8 cellular contexts compared by ENCODE assay signal in the genomic region with DNA sequence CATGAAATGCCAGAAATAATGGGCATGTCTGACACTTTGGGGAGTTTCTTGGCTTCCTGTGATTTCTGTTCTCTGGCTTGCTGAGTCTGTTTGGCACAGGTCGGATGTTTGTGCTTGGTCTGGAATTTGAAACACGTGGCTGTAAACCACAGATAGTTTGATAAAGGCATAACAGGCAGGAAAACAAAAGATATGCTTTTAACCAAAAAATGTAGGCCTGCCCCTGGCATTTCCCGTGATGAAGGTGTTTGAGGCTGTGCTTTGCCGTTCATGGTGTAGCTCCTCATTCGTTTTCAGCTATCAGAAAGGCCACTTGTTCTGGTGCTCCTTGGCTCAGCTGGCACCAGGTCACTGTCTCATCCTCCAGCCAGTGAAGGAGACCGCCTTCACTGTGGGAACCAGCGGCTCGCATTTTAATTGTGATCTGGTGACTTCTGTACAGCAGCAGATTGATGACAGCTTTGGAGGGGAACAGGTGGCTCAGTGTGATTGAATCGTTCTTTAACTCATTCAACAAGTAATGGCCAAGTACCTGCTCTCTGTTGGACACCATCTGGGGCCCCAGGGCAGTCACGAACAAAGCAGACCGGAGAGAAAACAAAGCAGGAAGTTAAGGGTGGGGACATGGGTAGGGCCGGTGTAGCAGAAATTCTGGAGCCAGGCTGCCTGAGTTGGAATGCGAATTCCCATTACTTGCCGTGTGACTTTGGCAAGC.
A peak's percentile ranks its signal among the peaks of the same experiment; 100 is the strongest.
DNase-seq lines count a peak whose midpoint lies in the region.

No MANE protein-coding gene starts in this region.

- H3K4me3 ChIP-seq in SJCRH30, result peak overlapping the region; percentile 19

- no peaks in the 10 kb centered on the region for H3K27me3 Mint-ChIP-seq in activated CD4-positive, alpha-beta T cell treated with anti-CD3 and anti-CD28 coated beads, Interleukin-2, amount 10 ng/mL, durations not matched to agents 7 days and 5 days
- no peaks in the 10 kb centered on the region for H3K27me3 Mint-ChIP-seq in dendritic cell treated with granulocyte-macrophage colony-stimulating factor and Interleukin-4, amounts not matched to agents 40 ng/mL and 50 ng/mL, for 4 days

- peaks cover 24% of the 10 kb centered on the region for H3K9me3 Mint-ChIP-seq in activated CD4-positive, alpha-beta T cell treated with anti-CD3 and anti-CD28 coated beads, Interleukin-2, amount 10 ng/mL, durations not matched to agents 7 days and 5 days
- H3K9me3 Mint-ChIP-seq in dendritic cell treated with granulocyte-macrophage colony-stimulating factor and Interleukin-4, amounts not matched to agents 40 ng/mL and 50 ng/mL, for 4 days, result peaks cover 30% of the 10 kb centered on the region

- H3K36me3 Mint-ChIP-seq in activated CD4-positive, alpha-beta T cell treated with anti-CD3 and anti-CD28 coated beads, Interleukin-2, amount 10 ng/mL, durations not matched to agents 7 days and 5 days (ENCODE audit: low read depth), result peaks cover 48% of the 10 kb centered on the region
- peaks cover 23% of the 10 kb centered on the region for H3K36me3 Mint-ChIP-seq in dendritic cell treated with granulocyte-macrophage colony-stimulating factor and Interleukin-4, amounts not matched to agents 40 ng/mL and 50 ng/mL, for 4 days (ENCODE audit: low read depth)

- H3K27ac Mint-ChIP-seq in activated CD4-positive, alpha-beta T cell treated with anti-CD3 and anti-CD28 coated beads, Interleukin-2, amount 10 ng/mL, durations not matched to agents 7 days and 5 days, result peak overlapping the region; percentile 92
- peak overlapping the region; percentile 91 for H3K27ac Mint-ChIP-seq in dendritic cell treated with granulocyte-macrophage colony-stimulating factor and Interleukin-4, amounts not matched to agents 40 ng/mL and 50 ng/mL, for 4 days

- H3K27me3 ChIP-seq in SJCRH30, result no peaks in the 10 kb centered on the region

- peaks cover 31% of the 10 kb centered on the region for H3K4me1 ChIP-seq in SJCRH30

- H3K4me3 Mint-ChIP-seq in activated CD4-positive, alpha-beta T cell treated with anti-CD3 and anti-CD28 coated beads, Interleukin-2, amount 10 ng/mL, durations not matched to agents 7 days and 5 days, result peak overlapping the region; percentile 53
- H3K4me3 Mint-ChIP-seq in dendritic cell treated with granulocyte-macrophage colony-stimulating factor and Interleukin-4, amounts not matched to agents 40 ng/mL and 50 ng/mL, for 4 days, result peak overlapping the region; percentile 46

- no peaks in the 10 kb centered on the region for H3K36me3 ChIP-seq in SJCRH30

- peak overlapping the region; percentile 59 for H3K27ac ChIP-seq in SJCRH30

- POLR2A ChIA-PET in activated CD4-positive, alpha-beta T cell treated with anti-CD3 and anti-CD28 coated beads, Interleukin-2, amount 10 ng/mL, durations not matched to agents 7 days and 5 days (lab: Charles Lee), result no interaction called here

- H3K9me3 ChIP-seq in SJCRH30 (replicated peaks), result peaks cover 6% of the 10 kb centered on the region

- CTCF ChIA-PET in activated CD4-positive, alpha-beta T cell treated with anti-CD3 and anti-CD28 coated beads, Interleukin-2, amount 10 ng/mL, durations not matched to agents 7 days and 5 days (lab: Charles Lee), result interaction anchor here (1.0 kb wide), 1 partner anchor 15 kb away, joined by 3 read pairs; no protein-coding TSS in a partner anchor

- DNase-seq in activated CD4-positive, alpha-beta T cell treated with anti-CD3 and anti-CD28 coated beads, Interleukin-2, amount 10 ng/mL, durations not matched to agents 7 days and 5 days, result peak; percentile 52
- DNase-seq in activated CD4-positive, alpha-beta T cell treated with anti-CD3 and anti-CD28 coated beads, Interleukin-2, amount 50 U/mL, for 48 hours, result no peak
- DNase-seq in SJCRH30 (peak; percentile 45 to 71), mucosa of gallbladder (ENCODE audit: low spot score) (peak; percentile 39), cortex of kidney (lab: John Stamatoyannopoulos, UW) (no peak), globus pallidus (ENCODE audit: low spot score) (no peak)
- DNase-seq in stimulated activated CD4-positive, alpha-beta T cell treated with anti-CD3 and anti-CD28 coated beads, Interleukin-15, amount 100 ng/mL, for 24 hours, result no peak

- intact Hi-C loops in dendritic cell treated with granulocyte-macrophage colony-stimulating factor and Interleukin-4, amounts not matched to agents 40 ng/mL and 50 ng/mL, for 4 days (cut with micrococcal nuclease), result no loop called here

- H3K4me1 Mint-ChIP-seq in activated CD4-positive, alpha-beta T cell treated with anti-CD3 and anti-CD28 coated beads, Interleukin-2, amount 10 ng/mL, durations not matched to agents 7 days and 5 days, result peaks cover 71% of the 10 kb centered on the region
- peaks cover 66% of the 10 kb centered on the region for H3K4me1 Mint-ChIP-seq in dendritic cell treated with granulocyte-macrophage colony-stimulating factor and Interleukin-4, amounts not matched to agents 40 ng/mL and 50 ng/mL, for 4 days (ENCODE audit: low read depth)

Comparison
In these comparisons a context has a peak if more than half of its experiments do, and no peak if none do; other contexts are left out.
1. DNase-seq: peak in activated CD4-positive, alpha-beta T cell treated with anti-CD3 and anti-CD28 coated beads, Interleukin-2, amount 10 ng/mL, durations not matched to agents 7 days and 5 days (single experiment), SJCRH30 (2 of 2) and mucosa of gallbladder (single experiment); none in activated CD4-positive, alpha-beta T cell treated with anti-CD3 and anti-CD28 coated beads, Interleukin-2, amount 50 U/mL, for 48 hours (0 of 2), cortex of kidney (single experiment), stimulated activated CD4-positive, alpha-beta T cell treated with anti-CD3 and anti-CD28 coated beads, Interleukin-15, amount 100 ng/mL, for 24 hours (single experiment) and globus pallidus (single experiment).